13 cellular contexts compared by ENCODE assay signal in genomic region chr5:83026507-83026906, GRCh38. TPM values are rescaled to one million over a fixed set of nuclear protein-coding genes. Genes with fewer than 3 reads are reported as not detected.
DNase-seq lines count a peak whose midpoint lies in the region; ATAC-seq and TF ChIP-seq lines count a peak whose summit lies in the region.
"Had no signal": no experiment of that assay in that cellular context is flagged by ENCODE, and none has a peak within 500 bp of the region (broad histone marks: within the 10 kb centered on the region; RNA-seq: fewer than 3 reads in every experiment).

No MANE protein-coding gene starts in this region.

- H3K9me3 Mint-ChIP-seq in nephron progenitor cell: no peaks in the 10 kb centered on the region

- H3K36me3 Mint-ChIP-seq in nephron progenitor cell (ENCODE audit: low read depth): no peaks in the 10 kb centered on the region
- no peaks in the 10 kb centered on the region for H3K36me3 Mint-ChIP-seq in T-helper 17 cell (ENCODE audit: low read depth)

- TF ChIP-seq CTCF in nephron progenitor cell (IDR thresholded peaks at IDR 0.05): no peak

- no peaks in the 10 kb centered on the region for H3K9me3 ChIP-seq in T-helper 17 cell (ENCODE audit: control insufficient read depth, low read length, poor library complexity, severe bottlenecking)
- H3K9me3 ChIP-seq: body of pancreas, suprapubic skin had no signal

- intact Hi-C loops in left cardiac atrium (cut with DNase I): no loop called here

- H3K27ac Mint-ChIP-seq in nephron progenitor cell (peak overlapping the region; percentile 22), T-helper 17 cell (no peak overlapping the region)

- H3K4me3 Mint-ChIP-seq in nephron progenitor cell (no peak overlapping the region), T-helper 17 cell (no peak overlapping the region)

- H3K27me3 Mint-ChIP-seq in nephron progenitor cell (ENCODE audit: low read depth, poor library complexity) (peaks cover 4% of the 10 kb centered on the region), T-helper 17 cell (no peaks in the 10 kb centered on the region)

- DNase-seq in RPMI8226 (peak; percentile 74), nephron progenitor cell (no peak), NCI-H1694 (lab: John Stamatoyannopoulos, UW) (no peak), T-helper 17 cell (no peak), inferior parietal cortex (ENCODE audit: extremely low spot score) (no peak), left cardiac atrium (no peak)
- DNase-seq: body of pancreas, left ventricle myocardium superior, NCI-H1048, NCI-H226 had no signal

- H3K4me1 Mint-ChIP-seq in nephron progenitor cell: peaks cover 23% of the 10 kb centered on the region
- H3K4me1 Mint-ChIP-seq in T-helper 17 cell: no peaks in the 10 kb centered on the region

- ATAC-seq in GM18502 (IDR thresholded peaks at IDR 0.05; ENCODE audit: poor library complexity, unreplicated experiment) (peak; percentile 59), HG02642 (IDR thresholded peaks at IDR 0.05; ENCODE audit: poor library complexity, unreplicated experiment) (peak; percentile 41), T-helper 17 cell (no peak), left cardiac atrium (no peak)
- ATAC-seq: body of pancreas had no signal

RNA-seq across cellular contexts. Expression of gene TMEM167A, which starts 50.7 kb away (rescaled TPM):
- 10 to 100 TPM; 41.2 to 49.9 TPM for total RNA-seq in T-helper 17 cell
- total RNA-seq in left cardiac atrium: 10 to 100 TPM; 59.4 to 69.2 TPM

RNA-seq across cellular contexts. Expression of gene XRCC4, which starts 50.8 kb away (rescaled TPM):
- 1 to 10 TPM; 2.9 to 3.4 TPM for total RNA-seq in T-helper 17 cell
- 10 to 100 TPM in 1 of 2 donors, 1 to 10 TPM in 1; 4.8 to 12.3 TPM for total RNA-seq in left cardiac atrium

Comparison
In these comparisons a context has a peak if more than half of its experiments do, and no peak if none do; other contexts are left out.
1. ATAC-seq: peak in GM18502 (single experiment) and HG02642 (single experiment); none in T-helper 17 cell (single experiment) and left cardiac atrium (0 of 2).